In genomic region chr1:178382372-178382771, GRCh38 we compare ENCODE assay signal across 16 cellular contexts.
"Had no signal": no experiment of that assay in that cellular context is flagged by ENCODE, and none has a peak within 500 bp of the region (broad histone marks: within the 10 kb centered on the region; RNA-seq: fewer than 3 reads in every experiment).

No MANE protein-coding gene starts in this region.

- H3K4me1 ChIP-seq: uterus had no signal

- H3K36me3 ChIP-seq: esophagus squamous epithelium, left ventricle myocardium inferior, neutrophil, tibial artery, uterus had no signal

- DNase-seq: activated CD4-positive, alpha-beta T cell treated with anti-CD3 and anti-CD28 coated beads, Interleukin-2, amount 50 U/mL, for 1 hour; activated naive CD4-positive, alpha-beta T cell; aorta; cortex of kidney; effector CD4-positive, alpha-beta T cell; esophagus squamous epithelium; foreskin melanocyte; left ventricle myocardium inferior; mesenchymal stem cell; natural killer cell; stimulated activated CD4-positive, alpha-beta T cell treated with anti-CD3 and anti-CD28 coated beads, Interleukin-2, amount 100 ng/mL, for 48 hours; tibial artery; uterus had no signal

- ATAC-seq: activated CD4-positive, CD25-positive, alpha-beta regulatory T cell treated with anti-CD3 and anti-CD28 coated beads, Interleukin-2, amount 50 U/mL, for 24 hours; natural killer cell; stimulated activated memory B cell treated with anti-CD40 and anti-IgM and Interleukin-4, amounts not matched to agents 10 μg/mL and 1 μg/mL and 100 μg/mL, for 72 hours had no signal

- H3K9me3 ChIP-seq: esophagus squamous epithelium, left ventricle myocardium inferior, neutrophil, tibial artery, uterus had no signal

- H3K4me3 ChIP-seq: esophagus squamous epithelium, left ventricle myocardium inferior, tibial artery, uterus had no signal
